ENCODE assay signal across 8 cellular contexts in genomic region chr16:57734308-57734924, GRCh38. TPM values are rescaled to one million over a fixed set of nuclear protein-coding genes. Genes with fewer than 3 reads are reported as not detected.
DNase-seq lines count a peak whose midpoint lies in the region; ATAC-seq and TF ChIP-seq lines count a peak whose summit lies in the region.

No MANE protein-coding gene starts in this region.

- no peaks in the 10 kb centered on the region for H3K27me3 ChIP-seq in mammary epithelial cell (ENCODE audit: insufficient read depth, low read length)

- H3K4me1 Mint-ChIP-seq in stimulated activated naive CD8-positive, alpha-beta T cell treated with anti-CD3 and anti-CD28 coated beads, Interleukin-15, Interleukin-2, amounts not matched to agents 100 ng/mL and 50 ng/mL, for 24 hours (ENCODE audit: low read depth) = peaks cover 43% of the 10 kb centered on the region

- H3K36me3 Mint-ChIP-seq in stimulated activated naive CD8-positive, alpha-beta T cell treated with anti-CD3 and anti-CD28 coated beads, Interleukin-15, Interleukin-2, amounts not matched to agents 100 ng/mL and 50 ng/mL, for 24 hours (ENCODE audit: low read depth) = peaks cover 24% of the 10 kb centered on the region

- H3K9ac ChIP-seq in mammary epithelial cell (ENCODE audit: insufficient read depth, low read length) = peak overlapping the region; percentile 94

- peaks cover 2% of the 10 kb centered on the region for H3K36me3 ChIP-seq in mammary epithelial cell (ENCODE audit: insufficient read depth, low read length)
- H3K36me3 ChIP-seq in mesodermal cell (ENCODE audit: control insufficient read depth, insufficient read depth, low read length) = peaks cover 13% of the 10 kb centered on the region

- CTCF ChIA-PET in mammary epithelial cell (lab: Charles Lee; ENCODE audit: low non-redundant PET) = no interaction called here

- no peaks in the 10 kb centered on the region for H4K20me1 ChIP-seq in mammary epithelial cell (ENCODE audit: insufficient read depth, low read length)

- H2AFZ ChIP-seq in mammary epithelial cell (ENCODE audit: low read depth, low read length) = peak overlapping the region; percentile 99

- no peak for ATAC-seq in stimulated activated naive CD8-positive, alpha-beta T cell treated with anti-CD3 and anti-CD28 coated beads, Interleukin-15, Interleukin-2, amounts not matched to agents 100 U/mL and 50 U/mL, for 24 hours

- peaks cover 13% of the 10 kb centered on the region for H3K4me1 ChIP-seq in mammary epithelial cell (ENCODE audit: insufficient read depth, low read length)
- peaks cover 11% of the 10 kb centered on the region for H3K4me1 ChIP-seq in mesodermal cell (ENCODE audit: control insufficient read depth, insufficient read depth, low read length, poor library complexity, severe bottlenecking)

- BruUV-seq in mammary epithelial cell (replicated peaks; lab: Mats Ljungman, UMichigan) = no TSS peak

- H3K27me3 Mint-ChIP-seq in stimulated activated naive CD8-positive, alpha-beta T cell treated with anti-CD3 and anti-CD28 coated beads, Interleukin-15, Interleukin-2, amounts not matched to agents 100 ng/mL and 50 ng/mL, for 24 hours = peaks cover 4% of the 10 kb centered on the region

- peak overlapping the region; percentile 99 for H3K4me2 ChIP-seq in mammary epithelial cell (ENCODE audit: insufficient read depth, low read depth, low read length)

- intact Hi-C loops in mammary epithelial cell (cut with micrococcal nuclease) = no loop called here

- 44% methylated on average over 19 of the region's 20 CpGs for WGBS in mammary epithelial cell (ENCODE audit: low coverage, missing lambda C conversion rate)
- WGBS in mesodermal cell (ENCODE audit: insufficient coverage in 2 of 2), 2 experiments = 64 to 72% methylated on average over 16 to 19 of the region's 20 CpGs

- peaks cover 7% of the 10 kb centered on the region for H3K79me2 ChIP-seq in mammary epithelial cell (ENCODE audit: insufficient read depth, low read length)

- peak overlapping the region; percentile 96 for H3K4me3 Mint-ChIP-seq in stimulated activated naive CD8-positive, alpha-beta T cell treated with anti-CD3 and anti-CD28 coated beads, Interleukin-15, Interleukin-2, amounts not matched to agents 100 ng/mL and 50 ng/mL, for 24 hours

- H3K27ac ChIP-seq in mammary epithelial cell (ENCODE audit: insufficient read depth, low read depth, low read length) (peak overlapping the region; percentile 89), mesodermal cell (ENCODE audit: low read depth, low read length, severe bottlenecking) (peak overlapping the region; percentile 93)

- H3K9me3 ChIP-seq in mammary epithelial cell (replicated peaks; ENCODE audit: insufficient read depth, low read length) (no peaks in the 10 kb centered on the region), mesodermal cell (ENCODE audit: control insufficient read depth, low read length) (peaks cover 6% of the 10 kb centered on the region)

- dilution Hi-C loops in mammary epithelial cell (cut with HindIII; ENCODE audit: low sequenced_read_pairs) = no loop called here

- DNase-seq in stimulated activated naive CD8-positive, alpha-beta T cell treated with anti-CD3 and anti-CD28 coated beads, Interleukin-15, Interleukin-2, amounts not matched to agents 100 U/mL and 50 U/mL, for 24 hours = no peak
- DNase-seq in mammary epithelial cell (no peak), HK-2 (ENCODE audit: unreplicated experiment) (no peak), iPS-NIHi11 (ENCODE audit: low spot score) (no peak), NCI-H146 (lab: John Stamatoyannopoulos, UW) (no peak)
- DNase-seq in stimulated activated CD4-positive, alpha-beta T cell treated with anti-CD3 and anti-CD28 coated beads, Interleukin-15, amount 100 ng/mL, for 24 hours = no peak

- TF ChIP-seq CTCF in mammary epithelial cell (conservative IDR thresholded peaks at IDR 0.05 in 1 of 2, IDR thresholded peaks at IDR 0.05 in 1 of 2; ENCODE audit: extremely low read depth in 1 of 2, insufficient read depth in 1 of 2, low read depth in 1 of 2, low read length in 2 of 2) = no peak

- H3K9me3 Mint-ChIP-seq in stimulated activated naive CD8-positive, alpha-beta T cell treated with anti-CD3 and anti-CD28 coated beads, Interleukin-15, Interleukin-2, amounts not matched to agents 100 ng/mL and 50 ng/mL, for 24 hours = peaks cover 11% of the 10 kb centered on the region

- peak overlapping the region; percentile 98 for H3K27ac Mint-ChIP-seq in stimulated activated naive CD8-positive, alpha-beta T cell treated with anti-CD3 and anti-CD28 coated beads, Interleukin-15, Interleukin-2, amounts not matched to agents 100 ng/mL and 50 ng/mL, for 24 hours

- in situ Hi-C loops in mammary epithelial cell (cut with MboI; ENCODE audit: low sequenced_read_pairs in 2 of 2) = no loop called here

- peak overlapping the region; percentile 81 to 96 (median 84) for H3K4me3 ChIP-seq in mammary epithelial cell (replicated peaks in 1 of 3; ENCODE audit: insufficient read depth in 1 of 3, low read depth in 2 of 3, low read length in 3 of 3)
- peak overlapping the region; percentile 81 for H3K4me3 ChIP-seq in mesodermal cell (ENCODE audit: extremely low read depth, insufficient read depth, low read length, poor library complexity, severe bottlenecking)

RNA-seq across cellular contexts. Expression of gene KATNB1, which starts 1.2 kb away (rescaled TPM):
- total RNA-seq in mammary epithelial cell = 10 to 100 TPM; 20.4 to 24.0 TPM
- polyA plus RNA-seq in mammary epithelial cell = 25.6 TPM
- 48.0 TPM for polyA minus RNA-seq in mammary epithelial cell
- 25.0 TPM for polyA plus RNA-seq in mesodermal cell (2013, experiment 1 of 2)
- 17.6 TPM for polyA plus RNA-seq in mesodermal cell (2013, experiment 2 of 2)

RNA-seq across cellular contexts. Expression of gene DRC7, which starts 39.8 kb away (rescaled TPM):
- total RNA-seq in mammary epithelial cell = not detected
- 0.07 TPM for polyA plus RNA-seq in mammary epithelial cell
- not detected for polyA minus RNA-seq in mammary epithelial cell
- 0.33 TPM for polyA plus RNA-seq in mesodermal cell (2013, experiment 1 of 2)
- polyA plus RNA-seq in mesodermal cell (2013, experiment 2 of 2) = 0.86 TPM
